ENCODE assay signal across 7 cellular contexts in the genomic region with DNA sequence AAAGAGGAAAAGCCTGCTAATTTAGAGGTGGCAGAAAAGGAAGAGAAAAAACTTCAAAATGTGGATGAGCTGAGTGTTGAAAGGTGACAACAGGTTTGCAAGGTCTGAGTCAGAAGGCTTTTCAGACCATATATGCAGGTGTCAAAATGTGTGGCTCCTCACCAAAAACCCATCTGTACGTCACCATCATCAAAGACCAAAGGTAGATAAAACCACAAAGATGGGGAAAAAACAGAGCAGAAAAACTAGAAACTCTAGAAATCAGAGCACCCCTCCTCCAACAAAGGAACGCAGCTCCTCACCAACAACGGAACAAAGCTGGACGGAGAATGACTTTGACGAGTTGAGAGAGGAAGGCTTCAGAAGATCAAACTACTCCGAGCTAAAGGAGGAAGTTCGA. TPM values are rescaled to one million over a fixed set of nuclear protein-coding genes. Genes with fewer than 3 reads are reported as not detected.
DNase-seq lines count a peak whose midpoint lies in the region; ATAC-seq lines count a peak whose summit lies in the region.
"Not testable (repeated sequence)": the region's sequence is repeated elsewhere in the genome, so short reads cannot be mapped to it uniquely, and the experiment has no call there.

No MANE protein-coding gene starts in this region.

- H3K27me3 Mint-ChIP-seq in CD8-positive, alpha-beta memory T cell, result peaks cover 5 to 38% of the 10 kb centered on the region in 2 donors
- H3K27me3 Mint-ChIP-seq in activated CD8-positive, alpha-beta T cell treated with anti-CD3 and anti-CD28 coated beads, Interleukin-2, amount 10 ng/mL, durations not matched to agents 7 days and 5 days (ENCODE audit: low read depth); activated T-cell treated with anti-CD3 and anti-CD28 coated beads, Interleukin-2, amount 50 U/mL, for 72 hours (ENCODE audit: low read depth); activated naive CD4-positive, alpha-beta T cell treated with anti-CD3 and anti-CD28 coated beads, Interleukin-2, amount 50 U/mL, for 24 hours: not testable (repeated sequence)
- H3K27me3 Mint-ChIP-seq in effector memory CD8-positive, alpha-beta T cell, result peaks cover 13 to 20% of the 10 kb centered on the region in 2 donors

- ATAC-seq in activated CD8-positive, alpha-beta T cell treated with anti-CD3 and anti-CD28 coated beads, Interleukin-2, amount 10 ng/mL, durations not matched to agents 7 days and 5 days, result peak; percentile 85
- ATAC-seq in activated T-cell treated with anti-CD3 and anti-CD28 coated beads, Interleukin-2, amount 50 U/mL, for 72 hours (replicated peaks in 1 of 2), result peak; percentile 95 to 100
- ATAC-seq in effector memory CD8-positive, alpha-beta T cell (replicated peaks), result peak; percentile 95

- POLR2A ChIA-PET in CD8-positive, alpha-beta memory T cell (lab: Charles Lee), result interaction anchor here (2.3 kb wide), 1 partner anchor 27 kb away, joined by 9 read pairs; a partner anchor contains a TSS
- POLR2A ChIA-PET in activated CD8-positive, alpha-beta T cell treated with anti-CD3 and anti-CD28 coated beads, Interleukin-2, amount 10 ng/mL, durations not matched to agents 7 days and 5 days (lab: Charles Lee), result interaction anchor here (2.5 kb wide), 1 partner anchor 27 kb away, joined by 16 read pairs; a partner anchor contains a TSS

- H3K4me1 Mint-ChIP-seq in CD8-positive, alpha-beta memory T cell, result peaks cover 13 to 18% (median 17%) of the 10 kb centered on the region in 3 donors
- H3K4me1 Mint-ChIP-seq in activated CD8-positive, alpha-beta T cell treated with anti-CD3 and anti-CD28 coated beads, Interleukin-2, amount 10 ng/mL, durations not matched to agents 7 days and 5 days (ENCODE audit: low read depth), result peaks cover 24% of the 10 kb centered on the region
- peaks cover 25% of the 10 kb centered on the region for H3K4me1 Mint-ChIP-seq in activated T-cell treated with anti-CD3 and anti-CD28 coated beads, Interleukin-2, amount 50 U/mL, for 72 hours (ENCODE audit: low read depth)
- H3K4me1 Mint-ChIP-seq in activated naive CD4-positive, alpha-beta T cell treated with anti-CD3 and anti-CD28 coated beads, Interleukin-2, amount 50 U/mL, for 24 hours, result peaks cover 24% of the 10 kb centered on the region
- H3K4me1 Mint-ChIP-seq in effector memory CD8-positive, alpha-beta T cell (ENCODE audit: low read depth in 2 of 2), result not testable (repeated sequence)

- H3K4me1 ChIP-seq in CD8-positive, alpha-beta memory T cell (ENCODE audit: insufficient read depth, low read length), result not testable (repeated sequence)

- peak overlapping the region in 4 of 8 donors; percentile 32 to 79 (median 42) for H3K27ac Mint-ChIP-seq in CD8-positive, alpha-beta memory T cell
- H3K27ac Mint-ChIP-seq in activated CD8-positive, alpha-beta T cell treated with anti-CD3 and anti-CD28 coated beads, Interleukin-2, amount 10 ng/mL, durations not matched to agents 7 days and 5 days, result peak overlapping the region; percentile 40
- peak overlapping the region; percentile 33 for H3K27ac Mint-ChIP-seq in activated T-cell treated with anti-CD3 and anti-CD28 coated beads, Interleukin-2, amount 50 U/mL, for 72 hours
- peak overlapping the region; percentile 3 for H3K27ac Mint-ChIP-seq in activated naive CD4-positive, alpha-beta T cell treated with anti-CD3 and anti-CD28 coated beads, Interleukin-2, amount 50 U/mL, for 24 hours
- H3K27ac Mint-ChIP-seq in effector memory CD8-positive, alpha-beta T cell, result not testable (repeated sequence)

- H3K4me3 Mint-ChIP-seq in CD8-positive, alpha-beta memory T cell, result peak overlapping the region in 5 of 7 donors; percentile 12 to 36 (median 29)
- H3K4me3 Mint-ChIP-seq in activated CD8-positive, alpha-beta T cell treated with anti-CD3 and anti-CD28 coated beads, Interleukin-2, amount 10 ng/mL, durations not matched to agents 7 days and 5 days, result peak overlapping the region; percentile 31
- H3K4me3 Mint-ChIP-seq in activated T-cell treated with anti-CD3 and anti-CD28 coated beads, Interleukin-2, amount 50 U/mL, for 72 hours, result peak overlapping the region; percentile 70 to 75
- peak overlapping the region; percentile 51 for H3K4me3 Mint-ChIP-seq in activated naive CD4-positive, alpha-beta T cell treated with anti-CD3 and anti-CD28 coated beads, Interleukin-2, amount 50 U/mL, for 24 hours
- not testable (repeated sequence) for H3K4me3 Mint-ChIP-seq in effector memory CD8-positive, alpha-beta T cell

- H3K9me3 Mint-ChIP-seq in CD8-positive, alpha-beta memory T cell; activated CD8-positive, alpha-beta T cell treated with anti-CD3 and anti-CD28 coated beads, Interleukin-2, amount 10 ng/mL, durations not matched to agents 7 days and 5 days (ENCODE audit: insufficient read depth); activated T-cell treated with anti-CD3 and anti-CD28 coated beads, Interleukin-2, amount 50 U/mL, for 72 hours; activated naive CD4-positive, alpha-beta T cell treated with anti-CD3 and anti-CD28 coated beads, Interleukin-2, amount 50 U/mL, for 24 hours; effector memory CD8-positive, alpha-beta T cell: not testable (repeated sequence)

- H3K4me3 ChIP-seq in CD8-positive, alpha-beta memory T cell (ENCODE audit: low read length), result not testable (repeated sequence)

- CTCF ChIA-PET in CD8-positive, alpha-beta memory T cell (lab: Charles Lee), result interaction anchor here (1.8 kb wide), 1 partner anchor 27 kb away, joined by 4 read pairs; a partner anchor contains a TSS
- CTCF ChIA-PET in activated CD8-positive, alpha-beta T cell treated with anti-CD3 and anti-CD28 coated beads, Interleukin-2, amount 10 ng/mL, durations not matched to agents 7 days and 5 days (lab: Charles Lee), result not testable (repeated sequence)

- H3K27me3 ChIP-seq in CD8-positive, alpha-beta memory T cell (ENCODE audit: insufficient read depth, low read length, poor library complexity, severe bottlenecking), result not testable (repeated sequence)

- peak in 3 of 5 donors; percentile 55 to 77 (median 57) for DNase-seq in CD8-positive, alpha-beta memory T cell
- peak; percentile 3 to 14 for DNase-seq in activated CD4-positive, alpha-beta T cell treated with anti-CD3 and anti-CD28 coated beads for 4 hours
- DNase-seq in activated CD8-positive, alpha-beta T cell treated with anti-CD3 and anti-CD28 coated beads, Interleukin-2, amount 10 ng/mL, durations not matched to agents 7 days and 5 days, result peak; percentile 52
- peak; percentile 23 to 43 for DNase-seq in activated T-cell treated with anti-CD3 and anti-CD28 coated beads, Interleukin-2, amount 50 U/mL, for 72 hours
- DNase-seq in effector memory CD8-positive, alpha-beta T cell, result not testable (repeated sequence)
- DNase-seq in stimulated activated naive CD4-positive, alpha-beta T cell (lab: John Stamatoyannopoulos, UW), result peak in 5 of 6 experiments; percentile 23 to 78 (median 71)

- peaks cover 0 to 25% (median 2%) of the 10 kb centered on the region in 3 donors for H3K36me3 Mint-ChIP-seq in CD8-positive, alpha-beta memory T cell
- peaks cover 15% of the 10 kb centered on the region for H3K36me3 Mint-ChIP-seq in activated CD8-positive, alpha-beta T cell treated with anti-CD3 and anti-CD28 coated beads, Interleukin-2, amount 10 ng/mL, durations not matched to agents 7 days and 5 days (ENCODE audit: low read depth)
- H3K36me3 Mint-ChIP-seq in activated T-cell treated with anti-CD3 and anti-CD28 coated beads, Interleukin-2, amount 50 U/mL, for 72 hours (ENCODE audit: insufficient read depth in 2 of 2), result peaks cover 12 to 15% of the 10 kb centered on the region in 2 donors
- not testable (repeated sequence) for H3K36me3 Mint-ChIP-seq in activated naive CD4-positive, alpha-beta T cell treated with anti-CD3 and anti-CD28 coated beads, Interleukin-2, amount 50 U/mL, for 24 hours; effector memory CD8-positive, alpha-beta T cell (ENCODE audit: insufficient read depth)

- H3K9me3 ChIP-seq in CD8-positive, alpha-beta memory T cell (ENCODE audit: low read length), result not testable (repeated sequence)

- H3K36me3 ChIP-seq in CD8-positive, alpha-beta memory T cell (ENCODE audit: insufficient read depth, low read length), result not testable (repeated sequence)

- not testable (repeated sequence) for H3K27ac ChIP-seq in CD8-positive, alpha-beta memory T cell (ENCODE audit: low read depth, low read length)

RNA-seq across cellular contexts. Expression of a gene that starts 27.4 kb away (rescaled TPM):
- total RNA-seq in CD8-positive, alpha-beta memory T cell, result 10 to 100 TPM; 28.1 to 29.2 TPM
- polyA plus RNA-seq in CD8-positive, alpha-beta memory T cell, result 41.6 TPM
- total RNA-seq in activated CD8-positive, alpha-beta T cell treated with anti-CD3 and anti-CD28 coated beads, Interleukin-2, amount 10 ng/mL, durations not matched to agents 7 days and 5 days, result 10 to 100 TPM; 47.7 to 51.8 TPM
- 10 to 100 TPM; 35.3 to 38.5 TPM for total RNA-seq in activated T-cell treated with anti-CD3 and anti-CD28 coated beads, Interleukin-2, amount 50 U/mL, for 72 hours
